8 cellular contexts compared by ENCODE assay signal in the genomic region with DNA sequence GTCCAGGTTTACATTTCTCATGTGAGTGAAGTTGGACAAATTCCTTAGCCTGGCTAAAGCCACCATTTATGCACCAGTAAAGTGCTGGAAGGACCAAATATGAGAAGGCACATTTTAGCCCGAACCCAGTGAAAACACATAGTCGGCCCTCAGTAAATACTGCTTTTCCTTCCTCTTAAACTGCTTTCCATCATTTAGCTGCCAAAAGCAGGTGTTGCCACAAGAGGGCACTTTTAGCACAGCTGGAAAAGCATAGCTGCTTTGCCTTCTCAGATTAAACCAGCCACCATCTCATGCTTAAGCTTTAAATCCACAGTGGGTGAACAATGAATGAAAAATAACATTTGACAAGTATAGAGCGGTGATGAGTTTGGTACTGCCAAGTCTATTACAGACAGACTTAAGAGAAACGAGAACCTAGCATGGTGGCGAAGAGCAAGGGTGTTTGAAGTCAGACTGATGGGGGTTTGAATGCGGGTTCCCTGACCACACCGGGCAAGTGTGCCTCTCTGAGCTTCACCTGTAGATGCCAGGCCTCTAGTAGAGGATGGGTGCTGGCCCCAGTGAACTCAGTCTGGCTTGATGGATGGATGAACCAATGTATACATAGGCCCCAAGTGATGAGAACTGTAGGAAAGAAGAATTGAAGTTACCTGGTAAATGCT. TPM values are rescaled to one million over a fixed set of nuclear protein-coding genes. Genes with fewer than 3 reads are reported as not detected.
DNase-seq lines count a peak whose midpoint lies in the region; ATAC-seq, FAIRE-seq and TF ChIP-seq lines count a peak whose summit lies in the region.

No MANE protein-coding gene starts in this region.

- H3K9me3 Mint-ChIP-seq in CD8-positive, alpha-beta T cell: no peaks in the 10 kb centered on the region

- H3K27ac Mint-ChIP-seq in CD8-positive, alpha-beta T cell: peak overlapping the region; percentile 32

- CTCF ChIA-PET in CD8-positive, alpha-beta T cell (lab: Charles Lee): interaction anchor here (0.7 to 4.8 kb wide), 42 partner anchors 9 to 504 kb away, joined by 3 to 91 read pairs (median 4); partner anchors contain the start of gene SLC35D1

- no peaks in the 10 kb centered on the region for H3K27me3 ChIP-seq in CD8-positive, alpha-beta T cell (ENCODE audit: insufficient read depth, low read length)
- H3K27me3 ChIP-seq in parathyroid adenoma (ENCODE audit: control insufficient read depth, insufficient read depth, low read length) (no peaks in the 10 kb centered on the region), aorta (ENCODE audit: control insufficient read depth in 1 of 2, insufficient read depth in 2 of 2, low read length in 1 of 2) (no peaks in the 10 kb centered on the region)

- WGBS in aorta, 2 donors: 47 to 48% methylated on average over 7 of the region's 7 CpGs

- no peaks in the 10 kb centered on the region for H3K36me3 ChIP-seq in CD8-positive, alpha-beta T cell (ENCODE audit: insufficient read depth, low read length)
- H3K36me3 ChIP-seq in parathyroid adenoma (ENCODE audit: control insufficient read depth, insufficient read depth, low read length) (no peaks in the 10 kb centered on the region), aorta (ENCODE audit: control insufficient read depth in 1 of 2, insufficient read depth in 2 of 2, low read length in 1 of 2) (peaks cover 0 to 3% of the 10 kb centered on the region in 2 donors)

- no peak overlapping the region for H3K4me2 ChIP-seq in parathyroid adenoma (ENCODE audit: low read length)

- POLR2A ChIA-PET in CD8-positive, alpha-beta T cell (lab: Charles Lee): interaction anchor here (0.9 to 1.5 kb wide), 7 partner anchors 15 to 231 kb away, joined by 3 to 5 read pairs (median 4); partner anchors contain the start of gene SLC35D1

- peak; percentile 29 to 72 (median 52) for DNase-seq in CD8-positive, alpha-beta T cell
- DNase-seq in Jurkat, Clone E6-1 (ENCODE audit: low read depth, low spot score): peak; percentile 69
- DNase-seq in RCC 7860 (ENCODE audit: low spot score): peak; percentile 41
- peak; percentile 9 for DNase-seq in activated T-helper 1 cell treated with Interleukin-2 at 50 U/mL for 16 hours (ENCODE audit: low read depth)
- DNase-seq in fibroblast of villous mesenchyme (ENCODE audit: low read depth): peak; percentile 76
- peak in 1 of 2 donors; percentile 57 for DNase-seq in aorta

- TF ChIP-seq CTCF in CD8-positive, alpha-beta T cell (IDR thresholded peaks at IDR 0.05): peak; percentile 70
- peak; percentile 88 for TF ChIP-seq CTCF in fibroblast of villous mesenchyme (IDR thresholded peaks at IDR 0.05; ENCODE audit: insufficient read depth, low read depth, low read length)
- peak; percentile 46 for TF ChIP-seq CTCF in parathyroid adenoma (IDR thresholded peaks at IDR 0.05)

- peak; percentile 86 for ATAC-seq in CD8-positive, alpha-beta T cell
- ATAC-seq in GM19455 (IDR thresholded peaks at IDR 0.05; ENCODE audit: unreplicated experiment) (peak; percentile 77), aorta (ENCODE audit: low FRiP score) (peak; percentile 85)

- no peaks in the 10 kb centered on the region for H3K79me2 ChIP-seq in parathyroid adenoma

- intact Hi-C loops in CD8-positive, alpha-beta T cell (cut with DNase I, micrococcal nuclease): loop anchor here (1.0 to 10.0 kb wide), 7 partner anchors 56 to 509 kb away; partner anchors contain the start of gene SLC35D1 (in 1 of the 2)
- intact Hi-C loops in aorta (cut with DNase I): loop anchor here (1.0 to 10.0 kb wide), 3 partner anchors 56 to 231 kb away; partner anchors contain the start of gene SLC35D1 (in 1 of the 2)

- peaks cover 5% of the 10 kb centered on the region for H3K4me1 ChIP-seq in CD8-positive, alpha-beta T cell (ENCODE audit: insufficient read depth, low read length)
- H3K4me1 ChIP-seq in parathyroid adenoma (no peaks in the 10 kb centered on the region), aorta (ENCODE audit: control insufficient read depth in 1 of 2, insufficient read depth in 2 of 2, low read length in 2 of 2) (peaks cover 0 to 3% of the 10 kb centered on the region in 2 donors)

- no peak overlapping the region for H3K4me3 Mint-ChIP-seq in CD8-positive, alpha-beta T cell

- H3K27ac ChIP-seq in CD8-positive, alpha-beta T cell (ENCODE audit: low read depth, low read length): no peak overlapping the region
- no peak overlapping the region for H3K27ac ChIP-seq in parathyroid adenoma
- no peak overlapping the region for H3K27ac ChIP-seq in aorta (ENCODE audit: low read depth in 1 of 2, low read length in 2 of 2)

- peaks cover 21% of the 10 kb centered on the region for H3K4me1 Mint-ChIP-seq in CD8-positive, alpha-beta T cell (ENCODE audit: low read depth)

- H3K9ac ChIP-seq in parathyroid adenoma: no peak overlapping the region

- no peak overlapping the region for H3K4me3 ChIP-seq in CD8-positive, alpha-beta T cell (ENCODE audit: low read depth, low read length)
- no peak overlapping the region for H3K4me3 ChIP-seq in Jurkat, Clone E6-1 (ENCODE audit: low read length)
- no peak overlapping the region for H3K4me3 ChIP-seq in fibroblast of villous mesenchyme (ENCODE audit: low read depth, low read length)
- H3K4me3 ChIP-seq in parathyroid adenoma (ENCODE audit: low read depth, low read length): no peak overlapping the region
- no peak overlapping the region for H3K4me3 ChIP-seq in aorta (ENCODE audit: low read length in 2 of 2)

- peak; percentile 57 for FAIRE-seq in RCC 7860 (lab: Jason Lieb, UNC)

- peaks cover 22% of the 10 kb centered on the region for H3K36me3 Mint-ChIP-seq in CD8-positive, alpha-beta T cell

- no peaks in the 10 kb centered on the region for H3K27me3 Mint-ChIP-seq in CD8-positive, alpha-beta T cell (ENCODE audit: low read depth)

- no peak overlapping the region for H2AFZ ChIP-seq in parathyroid adenoma

- no peaks in the 10 kb centered on the region for H3K9me3 ChIP-seq in CD8-positive, alpha-beta T cell (ENCODE audit: low read length)
- H3K9me3 ChIP-seq in parathyroid adenoma (ENCODE audit: control insufficient read depth, low read length): no peaks in the 10 kb centered on the region
- H3K9me3 ChIP-seq in aorta (ENCODE audit: control insufficient read depth, low read length): no peaks in the 10 kb centered on the region

RNA-seq across cellular contexts. Expression of gene SLC35D1, which starts 57.8 kb away (rescaled TPM):
- total RNA-seq in CD8-positive, alpha-beta T cell: 10 to 100 TPM; 18.4 to 18.5 TPM
- polyA plus RNA-seq in Jurkat, Clone E6-1 (2012; ENCODE audit: insufficient read depth, insufficient read length): 4.9 TPM
- total RNA-seq in fibroblast of villous mesenchyme (18.4 and 25.0 TPM in 2 replicates), aorta (10 to 100 TPM; 14.1 to 17.8 TPM)
- polyA plus RNA-seq in aorta: 1 to 10 TPM; 2.9 to 6.8 TPM
